Comparison of ENCODE assay signal across 19 cellular contexts in the genomic region with DNA sequence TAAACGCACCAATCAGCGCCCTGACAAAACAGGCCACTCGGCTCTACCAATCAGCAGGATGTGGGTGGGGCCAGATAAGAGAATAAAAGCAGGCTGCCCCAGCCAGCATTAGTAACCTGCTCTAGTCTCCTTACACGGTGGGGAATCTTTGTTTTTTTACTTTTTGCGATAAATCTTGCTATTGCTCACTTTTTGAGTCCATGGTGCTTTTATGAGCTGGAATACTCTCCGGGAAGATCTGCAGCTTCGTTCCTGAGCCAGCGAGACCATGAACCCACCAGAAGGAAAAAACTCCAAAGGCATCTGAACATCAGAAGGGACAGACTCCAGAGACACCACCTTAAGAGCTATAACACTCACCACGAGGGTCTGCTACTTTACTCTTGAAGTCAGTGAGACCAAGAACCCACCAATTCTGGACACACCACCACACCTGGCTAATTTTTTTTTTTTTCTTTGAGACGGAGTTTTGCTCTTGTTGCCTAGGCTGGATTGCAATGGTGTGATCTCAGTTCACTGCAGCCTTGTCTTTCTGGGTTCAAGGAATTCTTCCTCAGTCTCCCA. TPM values are rescaled to one million over a fixed set of nuclear protein-coding genes. Genes with fewer than 3 reads are reported as not detected.
A peak's percentile ranks its signal among the peaks of the same experiment; 100 is the strongest.
DNase-seq lines count a peak whose midpoint lies in the region; TF ChIP-seq lines count a peak whose summit lies in the region.
"Had no signal": no experiment of that assay in that cellular context is flagged by ENCODE, and none has a peak within 500 bp of the region (broad histone marks: within the 10 kb centered on the region; RNA-seq: fewer than 3 reads in every experiment).

No MANE protein-coding gene starts in this region.

- no peak overlapping the region for H3K27ac Mint-ChIP-seq in MCF 10A (ENCODE audit: low read depth, unreplicated experiment)
- H3K27ac Mint-ChIP-seq: CD8-positive, alpha-beta memory T cell had no signal

- DNase-seq in mammary epithelial cell (no peak), MCF 10A (ENCODE audit: unreplicated experiment) (no peak), PC-9 (no peak), neuronal stem cell (ENCODE audit: low spot score) (no peak), tibial artery (no peak), MV-4-11 (lab: John Stamatoyannopoulos, UW) (no peak)
- DNase-seq: CD8-positive, alpha-beta memory T cell; EL; NCI-H1105 treated with DMSO at 0.1 percent for 48 hours; NCI-H2081; NCI-H2171; NCI-H345; NCI-H524; NCI-H82; Right ventricle myocardium superior had no signal

- H3K9ac ChIP-seq in mammary epithelial cell (ENCODE audit: insufficient read depth, low read length), result no peak overlapping the region
- no peak overlapping the region for H3K9ac ChIP-seq in neuronal stem cell (ENCODE audit: low read depth, low read length, poor library complexity)
- H3K9ac ChIP-seq: KMS-11 had no signal

- no peak overlapping the region for H3K4me3 Mint-ChIP-seq in MCF 10A (ENCODE audit: unreplicated experiment)
- H3K4me3 Mint-ChIP-seq: CD8-positive, alpha-beta memory T cell had no signal

- H3K9me3 Mint-ChIP-seq in MCF 10A (ENCODE audit: unreplicated experiment), result no peaks in the 10 kb centered on the region
- H3K9me3 Mint-ChIP-seq: CD8-positive, alpha-beta memory T cell had no signal

- CTCF ChIA-PET in mammary epithelial cell (lab: Charles Lee; ENCODE audit: low non-redundant PET) (no interaction called here), MCF 10A (lab: Yijun Ruan, JAX) (interaction anchor here (0.7 kb wide), 2 partner anchors 203 to 334 kb away, joined by 3 read pairs; no protein-coding TSS in a partner anchor), PC-9 (lab: Charles Lee) (interaction anchor here (0.7 kb wide), 1 partner anchor 104 kb away, joined by 3 read pairs; no protein-coding TSS in a partner anchor)

- no peaks in the 10 kb centered on the region for H3K9me2 ChIP-seq in PC-9 (ENCODE audit: insufficient read depth)

- no peak overlapping the region for H4K8ac ChIP-seq in neuronal stem cell (ENCODE audit: low read depth, low read length)

- H3K9me3 ChIP-seq in mammary epithelial cell (replicated peaks; ENCODE audit: insufficient read depth, low read length) (no peaks in the 10 kb centered on the region), PC-9 (ENCODE audit: insufficient read depth, low read depth) (no peaks in the 10 kb centered on the region), neuronal stem cell (replicated peaks in 1 of 2; ENCODE audit: control insufficient read depth in 2 of 2, insufficient read depth in 1 of 2, low read depth in 1 of 2, low read length in 2 of 2) (no peaks in the 10 kb centered on the region), tibial artery (no peaks in the 10 kb centered on the region)

- no peak overlapping the region for H3K14ac ChIP-seq in neuronal stem cell (ENCODE audit: low read length)

- H3K4me3 ChIP-seq in mammary epithelial cell (replicated peaks in 1 of 3; ENCODE audit: insufficient read depth in 1 of 3, low read depth in 2 of 3, low read length in 3 of 3) (no peak overlapping the region), PC-9 (no peak overlapping the region), neuronal stem cell (ENCODE audit: low read length in 2 of 2) (no peak overlapping the region), tibial artery (no peak overlapping the region)

- no peak overlapping the region for H2BK5ac ChIP-seq in neuronal stem cell (ENCODE audit: low read length)

- H3K27me3 ChIP-seq in mammary epithelial cell (ENCODE audit: insufficient read depth, low read length) (no peaks in the 10 kb centered on the region), PC-9 (ENCODE audit: insufficient read depth, low read depth) (no peaks in the 10 kb centered on the region), neuronal stem cell (ENCODE audit: control insufficient read depth in 3 of 3, insufficient read depth in 3 of 3, low read depth in 1 of 3, low read length in 3 of 3) (no peaks in the 10 kb centered on the region), tibial artery (peaks cover 0 to 18% of the 10 kb centered on the region in 2 donors)

- H4K20me1 ChIP-seq in mammary epithelial cell (ENCODE audit: insufficient read depth, low read length) (no peaks in the 10 kb centered on the region), PC-9 (ENCODE audit: insufficient read depth) (no peaks in the 10 kb centered on the region)

- no peaks in the 10 kb centered on the region for H3K79me2 ChIP-seq in mammary epithelial cell (ENCODE audit: insufficient read depth, low read length)
- no peaks in the 10 kb centered on the region for H3K79me2 ChIP-seq in PC-9 (ENCODE audit: low read depth)

- POLR2A ChIA-PET in MCF 10A (lab: Yijun Ruan, JAX), result interaction anchor here (1.2 kb wide), 1 partner anchor 28 kb away, joined by 3 read pairs; the partner anchor contains the start of gene ZNF384
- POLR2A ChIA-PET in PC-9 (lab: Charles Lee; ENCODE audit: unreplicated experiment), result no interaction called here

- H2BK12ac ChIP-seq in neuronal stem cell (ENCODE audit: low read length), result no peak overlapping the region

- no peaks in the 10 kb centered on the region for H3K27me3 Mint-ChIP-seq in MCF 10A (ENCODE audit: insufficient read depth, unreplicated experiment)

- dilution Hi-C loops in mammary epithelial cell (cut with HindIII; ENCODE audit: low sequenced_read_pairs), result no loop called here

- H3F3A ChIP-seq in PC-9 (ENCODE audit: insufficient read depth, low read depth), result no peaks in the 10 kb centered on the region

- H2BK15ac ChIP-seq in neuronal stem cell (ENCODE audit: low read length), result no peak overlapping the region

- intact Hi-C loops in mammary epithelial cell (cut with micrococcal nuclease), result no loop called here
- intact Hi-C loops in MCF 10A (cut with micrococcal nuclease), result no loop called here
- intact Hi-C loops in PC-9 (cut with micrococcal nuclease; ENCODE audit: unreplicated experiment), result no loop called here
- intact Hi-C loops in tibial artery (cut with DNase I; ENCODE audit: low total_unique reads), result no loop called here

- in situ Hi-C loops in mammary epithelial cell (cut with MboI; ENCODE audit: low sequenced_read_pairs in 2 of 2), result no loop called here

- H3K79me1 ChIP-seq in neuronal stem cell (ENCODE audit: low read depth, low read length), result no peaks in the 10 kb centered on the region

- no peaks in the 10 kb centered on the region for H3K36me3 ChIP-seq in mammary epithelial cell (ENCODE audit: insufficient read depth, low read length)
- H3K36me3 ChIP-seq in PC-9 (ENCODE audit: low read depth), result no peaks in the 10 kb centered on the region
- H3K36me3 ChIP-seq in neuronal stem cell (replicated peaks in 1 of 2; ENCODE audit: control insufficient read depth in 2 of 2, insufficient read depth in 2 of 2, low read length in 2 of 2), result no peaks in the 10 kb centered on the region
- H3K36me3 ChIP-seq in tibial artery, result no peaks in the 10 kb centered on the region

- H4K91ac ChIP-seq in neuronal stem cell (ENCODE audit: low read depth, low read length, poor library complexity), result no peak overlapping the region

- H3K27ac ChIP-seq in mammary epithelial cell (ENCODE audit: insufficient read depth, low read depth, low read length) (no peak overlapping the region), PC-9 (no peak overlapping the region), neuronal stem cell (replicated peaks; ENCODE audit: low read length) (no peak overlapping the region), tibial artery (no peak overlapping the region)
- H3K27ac ChIP-seq: C4-2B, KMS-11 had no signal

- TSS peak; percentile 94 for BruUV-seq in mammary epithelial cell (replicated peaks; lab: Mats Ljungman, UMichigan)
- no TSS peak for BruUV-seq in MCF 10A (replicated peaks; lab: Mats Ljungman, UMichigan)
- BruUV-seq in PC-9 (replicated peaks; lab: Mats Ljungman, UMichigan), result TSS peak; percentile 91

- WGBS in mammary epithelial cell (ENCODE audit: low coverage, missing lambda C conversion rate), result 73% methylated on average over 8 of the region's 10 CpGs
- WGBS in neuronal stem cell (ENCODE audit: extremely low coverage in 2 of 2, insufficient read length in 2 of 2, insufficient replicate concordance in 1 of 2), 2 donors, result no CpG with 5 or more reads among the region's 10 CpGs

- H2AFZ ChIP-seq in mammary epithelial cell (ENCODE audit: low read depth, low read length), result no peak overlapping the region
- H2AFZ ChIP-seq in PC-9, result no peak overlapping the region
- H2AFZ ChIP-seq in neuronal stem cell (ENCODE audit: low read length), result peak overlapping the region; percentile 62

- H3K18ac ChIP-seq in neuronal stem cell (ENCODE audit: low read length), result no peak overlapping the region

- no peaks in the 10 kb centered on the region for H3K4me1 Mint-ChIP-seq in MCF 10A (ENCODE audit: insufficient read depth, unreplicated experiment)
- H3K4me1 Mint-ChIP-seq: CD8-positive, alpha-beta memory T cell had no signal

- no peak overlapping the region for H3K4ac ChIP-seq in neuronal stem cell (ENCODE audit: low read length)

- no peaks in the 10 kb centered on the region for H3K36me3 Mint-ChIP-seq in MCF 10A (ENCODE audit: insufficient read depth, unreplicated experiment)
- H3K36me3 Mint-ChIP-seq: CD8-positive, alpha-beta memory T cell had no signal

- TF ChIP-seq CTCF in mammary epithelial cell (conservative IDR thresholded peaks at IDR 0.05 in 1 of 2, IDR thresholded peaks at IDR 0.05 in 1 of 2; ENCODE audit: extremely low read depth in 1 of 2, insufficient read depth in 1 of 2, low read depth in 1 of 2, low read length in 2 of 2) (no peak), MCF 10A (IDR thresholded peaks at IDR 0.05; ENCODE audit: unreplicated experiment) (no peak), PC-9 (conservative IDR thresholded peaks at IDR 0.05) (no peak), tibial artery (IDR thresholded peaks at IDR 0.05) (no peak)

- H3K4me1 ChIP-seq in mammary epithelial cell (ENCODE audit: insufficient read depth, low read length) (no peaks in the 10 kb centered on the region), PC-9 (replicated peaks; ENCODE audit: insufficient read depth) (no peaks in the 10 kb centered on the region), neuronal stem cell (ENCODE audit: control insufficient read depth in 2 of 2, insufficient read depth in 1 of 2, low read depth in 1 of 2, low read length in 2 of 2) (no peaks in the 10 kb centered on the region), tibial artery (no peaks in the 10 kb centered on the region)

- no peak overlapping the region for H2BK120ac ChIP-seq in neuronal stem cell (ENCODE audit: low read depth, low read length)

- no peak overlapping the region for H2AK5ac ChIP-seq in neuronal stem cell (ENCODE audit: low read depth, low read length)

- no peak overlapping the region for H3K23ac ChIP-seq in neuronal stem cell (ENCODE audit: low read depth, low read length, poor library complexity)

- H3K4me2 ChIP-seq in mammary epithelial cell (ENCODE audit: insufficient read depth, low read depth, low read length) (no peak overlapping the region), PC-9 (no peak overlapping the region), neuronal stem cell (ENCODE audit: insufficient read depth, low read length, poor library complexity, severe bottlenecking) (no peak overlapping the region)
- H3K4me2 ChIP-seq: KMS-11 had no signal

RNA-seq across cellular contexts. Expression of gene COPS7A, which starts 6.9 kb away (rescaled TPM):
- total RNA-seq in mammary epithelial cell (10 to 100 TPM; 54.2 to 57.2 TPM), MCF 10A (2022) (55.5 and 61.3 TPM in 2 replicates), PC-9 (2021) (88.7 and 116 TPM in 2 replicates)
- 96.9 TPM for polyA plus RNA-seq in mammary epithelial cell
- polyA minus RNA-seq in mammary epithelial cell, result 48.0 TPM
- 24.4 TPM for polyA plus RNA-seq in neuronal stem cell (2013, experiment 1 of 2)
- polyA plus RNA-seq in neuronal stem cell (2013, experiment 2 of 2), result 23.7 TPM

RNA-seq across cellular contexts. Expression of gene PIANP, which starts 16.3 kb away (rescaled TPM):
- total RNA-seq in mammary epithelial cell (not detected), MCF 10A (2022) (not detected in 2 replicates), PC-9 (2021) (not detected in 2 replicates)
- not detected for polyA plus RNA-seq in mammary epithelial cell
- not detected for polyA minus RNA-seq in mammary epithelial cell
- 30.7 TPM for polyA plus RNA-seq in neuronal stem cell (2013, experiment 1 of 2)
- polyA plus RNA-seq in neuronal stem cell (2013, experiment 2 of 2), result 30.4 TPM
- total RNA-seq: HT-29, SK-MEL-5 had no signal

RNA-seq across cellular contexts. Expression of gene ZNF384, which starts 27.8 kb away (rescaled TPM):
- 10 to 100 TPM; 12.8 to 45.0 TPM for total RNA-seq in mammary epithelial cell
- polyA plus RNA-seq in mammary epithelial cell, result 40.9 TPM
- 20.6 TPM for polyA minus RNA-seq in mammary epithelial cell
- 62.8 and 70.8 TPM in 2 replicates for total RNA-seq in MCF 10A (2022)
- 74.3 and 106 TPM in 2 replicates for total RNA-seq in PC-9 (2021)
- polyA plus RNA-seq in neuronal stem cell (2013, experiment 1 of 2), result 57.1 TPM
- polyA plus RNA-seq in neuronal stem cell (2013, experiment 2 of 2), result 53.1 TPM

RNA-seq across cellular contexts. Expression of gene MLF2, which starts 36.0 kb away (rescaled TPM):
- total RNA-seq in mammary epithelial cell (100 to 1,000 TPM; 233 to 294 TPM), MCF 10A (2022) (151 and 162 TPM in 2 replicates), PC-9 (2021) (349 and 379 TPM in 2 replicates)
- 425 TPM for polyA plus RNA-seq in mammary epithelial cell
- polyA minus RNA-seq in mammary epithelial cell, result 387 TPM
- 158 TPM for polyA plus RNA-seq in neuronal stem cell (2013, experiment 1 of 2)
- 152 TPM for polyA plus RNA-seq in neuronal stem cell (2013, experiment 2 of 2)

RNA-seq across cellular contexts. Expression of gene PTMS, which starts 49.2 kb away (rescaled TPM):
- 100 to 1,000 TPM in 1 of 2 donors, 10 to 100 TPM in 1; 56.5 to 365 TPM for total RNA-seq in mammary epithelial cell
- polyA plus RNA-seq in mammary epithelial cell, result 199 TPM
- 356 TPM for polyA minus RNA-seq in mammary epithelial cell
- 242 and 284 TPM in 2 replicates for total RNA-seq in MCF 10A (2022)
- total RNA-seq in PC-9 (2021), result 633 and 910 TPM in 2 replicates
- 2,422 TPM for polyA plus RNA-seq in neuronal stem cell (2013, experiment 1 of 2)
- polyA plus RNA-seq in neuronal stem cell (2013, experiment 2 of 2), result 2,254 TPM
